ENCODE assay signal across 12 cellular contexts in the genomic region with DNA sequence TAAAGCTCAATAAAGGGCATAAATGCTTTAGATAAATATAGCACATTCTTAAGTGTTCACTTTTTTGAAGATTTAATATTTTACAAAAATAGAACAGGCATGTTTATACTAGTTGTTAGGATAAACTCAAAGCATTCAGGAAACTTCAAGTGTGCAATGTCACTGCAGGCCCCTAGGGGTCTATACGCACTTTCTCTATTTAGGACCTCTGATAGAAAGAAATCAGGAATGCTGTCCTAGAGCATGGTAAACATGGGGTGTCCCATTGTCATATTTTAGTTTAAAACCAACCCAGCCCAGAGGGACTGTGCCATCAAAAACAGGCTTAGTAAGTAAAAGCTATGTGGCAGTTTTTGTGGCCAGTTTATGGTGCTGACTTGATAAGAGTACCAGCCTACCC.
DNase-seq lines count a peak whose midpoint lies in the region; ATAC-seq and TF ChIP-seq lines count a peak whose summit lies in the region.
"Had no signal": no experiment of that assay in that cellular context is flagged by ENCODE, and none has a peak within 500 bp of the region (broad histone marks: within the 10 kb centered on the region; RNA-seq: fewer than 3 reads in every experiment).

No MANE protein-coding gene starts in this region.

- BruUV-seq in OCI-LY7 (replicated peaks; lab: Mats Ljungman, UMichigan), result no TSS peak

- no peaks in the 10 kb centered on the region for H3K9me2 ChIP-seq in OCI-LY7 (ENCODE audit: insufficient read depth, low read length)

- H4K20me1 ChIP-seq in OCI-LY7 (ENCODE audit: insufficient read depth, low read length), result no peaks in the 10 kb centered on the region

- no peak for DNase-seq in cardiac muscle cell (ENCODE audit: low read depth in 1 of 2, low spot score in 1 of 2)
- DNase-seq in cardiac septum (ENCODE audit: low spot score), result no peak
- no peak for DNase-seq in OCI-LY7 (ENCODE audit: low spot score)
- DNase-seq in epithelial cell of esophagus (ENCODE audit: low read depth), result no peak
- DNase-seq in upper lobe of right lung, result no peak
- DNase-seq in pons (ENCODE audit: low spot score), result no peak
- no peak for DNase-seq in germinal center (ENCODE audit: low spot score)
- no peak for DNase-seq in HuH-7 (ENCODE audit: low spot score)
- DNase-seq: kidney glomerular epithelial cell, NCI-H226, testis had no signal

- no peak overlapping the region for H3K4me2 ChIP-seq in OCI-LY7 (ENCODE audit: low read length)

- intact Hi-C loops in cardiac septum (cut with DNase I), result no loop called here
- intact Hi-C loops in OCI-LY7 (cut with micrococcal nuclease; ENCODE audit: unreplicated experiment), result no loop called here
- intact Hi-C loops in upper lobe of right lung (cut with DNase I), result no loop called here

- ATAC-seq in upper lobe of right lung, result no peak
- ATAC-seq: esophagus mucosa had no signal

- no peak overlapping the region for H2AFZ ChIP-seq in OCI-LY7 (ENCODE audit: low read length)

- H3K4me1 ChIP-seq in cardiac muscle cell (ENCODE audit: low read depth) (no peaks in the 10 kb centered on the region), OCI-LY7 (ENCODE audit: insufficient read depth, low read length, poor library complexity, severe bottlenecking) (no peaks in the 10 kb centered on the region), upper lobe of right lung (no peaks in the 10 kb centered on the region)
- H3K4me1 ChIP-seq: testis had no signal

- H3K36me3 ChIP-seq in cardiac muscle cell (no peaks in the 10 kb centered on the region), OCI-LY7 (ENCODE audit: insufficient read depth, low read length) (no peaks in the 10 kb centered on the region), upper lobe of right lung (no peaks in the 10 kb centered on the region)

- H3K4me3 ChIP-seq in cardiac muscle cell (no peak overlapping the region), OCI-LY7 (ENCODE audit: low read depth, low read length, poor library complexity, severe bottlenecking) (no peak overlapping the region), epithelial cell of esophagus (ENCODE audit: low read length) (no peak overlapping the region), upper lobe of right lung (no peak overlapping the region)
- H3K4me3 ChIP-seq: testis had no signal

- H3K9me3 ChIP-seq in cardiac muscle cell (ENCODE audit: low read depth), result no peaks in the 10 kb centered on the region
- H3K9me3 ChIP-seq in OCI-LY7 (ENCODE audit: low read length), result no peaks in the 10 kb centered on the region
- H3K9me3 ChIP-seq in upper lobe of right lung, result no peaks in the 10 kb centered on the region
- H3K9me3 ChIP-seq: testis had no signal

- H3K27me3 ChIP-seq in cardiac muscle cell, result no peaks in the 10 kb centered on the region
- no peaks in the 10 kb centered on the region for H3K27me3 ChIP-seq in upper lobe of right lung
- H3K27me3 ChIP-seq: testis had no signal

- POLR2A ChIA-PET in OCI-LY7 (lab: Charles Lee), result no interaction called here

- H3K27ac ChIP-seq in cardiac muscle cell (no peak overlapping the region), OCI-LY7 (ENCODE audit: low read depth, low read length, poor library complexity, severe bottlenecking) (no peak overlapping the region), upper lobe of right lung (no peak overlapping the region)
- H3K27ac ChIP-seq: testis had no signal

- CTCF ChIA-PET in OCI-LY7 (lab: Charles Lee; ENCODE audit: unreplicated experiment), result no interaction called here

- H3K79me2 ChIP-seq in OCI-LY7 (ENCODE audit: insufficient read depth, low read depth, low read length), result no peaks in the 10 kb centered on the region

- TF ChIP-seq CTCF in cardiac muscle cell (IDR thresholded peaks at IDR 0.05; ENCODE audit: low read depth, low read length) (peak; percentile 23), OCI-LY7 (conservative IDR thresholded peaks at IDR 0.05; ENCODE audit: low read length) (peak; percentile 65), epithelial cell of esophagus (IDR thresholded peaks at IDR 0.05; ENCODE audit: insufficient read depth, low read depth, low read length, missing control alignments) (peak; percentile 13), upper lobe of right lung (IDR thresholded peaks at IDR 0.05) (peak; percentile 13)

Comparison
In these comparisons a context has a peak if more than half of its experiments do, and no peak if none do; other contexts are left out.
1. CTCF ChIP-seq: peak in every context shown above with its lines; median percentile 65 in OCI-LY7; 23 in cardiac muscle cell; 13 in epithelial cell of esophagus; 13 in upper lobe of right lung.